In genomic region chr5:58739051-58739450, GRCh38 we compare ENCODE assay signal across 29 cellular contexts.
"Had no signal": no experiment of that assay in that cellular context is flagged by ENCODE, and none has a peak within 500 bp of the region (broad histone marks: within the 10 kb centered on the region; RNA-seq: fewer than 3 reads in every experiment).

No MANE protein-coding gene starts in this region.

- H3K27ac ChIP-seq: ascending aorta, cardiac muscle cell, VCaP had no signal

- DNase-seq: activated B cell treated with CpG ODN at 0.5 μM for 24 hours; activated CD4-positive, alpha-beta memory T cell treated with anti-CD3 and anti-CD28 coated beads for 36 hours; activated CD4-positive, alpha-beta T cell treated with anti-CD3 and anti-CD28 coated beads for 4 hours; activated CD4-positive, alpha-beta T cell treated with anti-CD3 and anti-CD28 coated beads, Interleukin-2, amount 10 ng/mL, durations not matched to agents 24 days and 14 days; activated CD4-positive, alpha-beta T cell treated with anti-CD3 and anti-CD28 coated beads, Interleukin-2, amount 50 U/mL, for 1 hour; activated CD4-positive, alpha-beta T cell treated with anti-CD3 and anti-CD28 coated beads, Interleukin-2, amount 50 U/mL, for 4 hours; activated CD4-positive, CD25-positive, alpha-beta regulatory T cell treated with anti-CD3 and anti-CD28 coated beads, Interleukin-2, amount 50 U/mL, for 72 hours; activated CD8-positive, alpha-beta memory T cell treated with anti-CD3 and anti-CD28 coated beads, Interleukin-2, amount 50 U/mL, for 4 hours; activated CD8-positive, alpha-beta T cell treated with anti-CD3 and anti-CD28 coated beads for 36 hours; activated effector memory CD4-positive, alpha-beta T cell treated with Interleukin-2 at 50 U/mL for 16 hours; activated gamma-delta T cell; activated naive CD4-positive, alpha-beta T cell treated with anti-CD3 and anti-CD28 coated beads, Interleukin-2, amount 10 ng/mL, durations not matched to agents 7 days and 5 days; activated naive CD4-positive, alpha-beta T cell treated with Interleukin-2 at 50 U/mL for 16 hours; activated naive CD8-positive, alpha-beta T cell treated with anti-CD3 and anti-CD28 coated beads, Interleukin-2, amount 10 ng/mL, durations not matched to agents 7 days and 5 days; activated naive CD8-positive, alpha-beta T cell treated with anti-CD3 and anti-CD28 coated beads, Interleukin-2, amount 50 U/mL, for 24 hours; activated T-cell treated with anti-CD3 and anti-CD28 coated beads for 4 hours; activated T-cell treated with anti-CD3 and anti-CD28 coated beads, Interleukin-2, amount 50 U/mL, for 1 hour; activated T-cell treated with anti-CD3 and anti-CD28 coated beads, Interleukin-2, amount 50 U/mL, for 4 hours; amygdala; anterior cingulate cortex; caudate nucleus; cerebellar nuclear complex; T-helper 2 cell; T-helper 9 cell had no signal

- H3K9me3 ChIP-seq: ascending aorta had no signal

- H3K4me1 ChIP-seq: ascending aorta had no signal

- ATAC-seq: activated CD8-positive, alpha-beta T cell treated with anti-CD3 and anti-CD28 coated beads for 36 hours; activated naive CD8-positive, alpha-beta T cell treated with anti-CD3 and anti-CD28 coated beads, Interleukin-2, amount 50 U/mL, for 24 hours; activated T-cell treated with anti-CD3 and anti-CD28 coated beads, Interleukin-2, amount 50 U/mL, for 4 hours had no signal

- H3K27me3 ChIP-seq: ascending aorta, cardiac muscle cell had no signal

- H3K4me3 ChIP-seq: ascending aorta, cardiac muscle cell had no signal

- H3K36me3 ChIP-seq: ascending aorta, cardiac muscle cell had no signal

- FAIRE-seq: bronchial epithelial cell, TTC549 had no signal
